ENCODE assay signal across 21 cellular contexts in the genomic region with DNA sequence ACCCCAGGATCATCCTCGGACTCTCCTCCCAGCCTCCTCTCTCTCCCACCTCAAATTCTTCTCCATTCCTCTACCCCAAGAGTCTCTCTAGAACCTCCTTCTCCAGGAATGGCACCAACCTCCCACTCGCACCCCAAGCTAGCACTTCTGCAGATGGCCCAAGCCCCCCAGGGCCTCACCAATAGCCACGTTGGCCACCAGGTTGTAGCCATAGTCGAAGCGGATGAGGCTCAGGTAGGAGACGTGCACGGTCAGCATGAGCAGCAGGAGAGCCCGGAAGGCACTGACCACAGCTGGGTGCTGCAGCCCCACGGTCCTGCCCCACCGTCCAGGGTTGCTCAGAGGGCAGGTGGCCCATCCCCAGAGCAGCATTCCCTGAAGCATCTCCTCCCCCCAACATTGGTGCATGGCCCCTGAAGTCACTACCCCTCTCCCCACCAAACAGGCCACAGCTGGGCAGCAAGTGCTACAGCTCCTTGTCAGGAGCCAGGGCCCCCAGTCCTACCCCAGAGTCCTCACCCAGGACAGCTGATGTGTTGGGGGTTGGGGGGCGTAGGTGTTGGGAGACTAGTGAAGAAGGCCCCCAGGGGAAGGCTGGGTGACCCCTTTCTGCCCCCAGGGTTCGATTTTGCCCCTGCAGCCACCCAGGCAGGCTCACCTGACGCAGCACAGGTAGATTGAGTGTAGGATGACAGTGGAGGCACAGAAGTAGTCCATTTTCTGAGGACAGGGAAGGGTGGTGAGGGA. TPM values are rescaled to one million over a fixed set of nuclear protein-coding genes. Genes with fewer than 3 reads are reported as not detected.
A peak's percentile ranks its signal among the peaks of the same experiment; 100 is the strongest.
DNase-seq lines count a peak whose midpoint lies in the region; ATAC-seq, FAIRE-seq and TF ChIP-seq lines count a peak whose summit lies in the region.
"Had no signal": no experiment of that assay in that cellular context is flagged by ENCODE, and none has a peak within 500 bp of the region (broad histone marks: within the 10 kb centered on the region; RNA-seq: fewer than 3 reads in every experiment).

No MANE protein-coding gene starts in this region.

- no peak overlapping the region for H4K5ac ChIP-seq in H1 (ENCODE audit: insufficient read length, low read depth, low read length)

- TF ChIP-seq CTCF in A549 (IDR thresholded peaks at IDR 0.05) (no peak), H1 (IDR thresholded peaks at IDR 0.05; ENCODE audit: control extremely low read depth in 1 of 3, insufficient read depth in 1 of 3, low read depth in 1 of 3, low read length in 3 of 3) (no peak), spleen (IDR thresholded peaks at IDR 0.05 in 8 of 11, conservative IDR thresholded peaks at IDR 0.05 in 3 of 11) (no peak)

- H2BK5ac ChIP-seq in H1 (ENCODE audit: low read depth, low read length): no peak overlapping the region

- no peak overlapping the region for H2AK5ac ChIP-seq in H1 (ENCODE audit: low read depth, low read length)

- H3K27me3 ChIP-seq in BLaER1 (peaks cover 24% of the 10 kb centered on the region), H1 (replicated peaks in 1 of 4; ENCODE audit: control insufficient read depth in 3 of 4, extremely low read depth in 1 of 4, insufficient read depth in 3 of 4, low read length in 3 of 4) (peaks cover 0 to 15% (median 2%) of the 10 kb centered on the region in 4 experiments; a peak in 3 of 7 replicates), spleen (replicated peaks in 1 of 7) (peaks cover 4 to 39% (median 27%) of the 10 kb centered on the region in 7 donors)

- H3K4me2 ChIP-seq in A549 (no peak overlapping the region), BLaER1 (peak overlapping the region; percentile 96), H1 (ENCODE audit: insufficient read depth in 1 of 2, low read depth in 2 of 2, low read length in 2 of 2) (no peak overlapping the region)
- H3K4me2 ChIP-seq: GM23338 had no signal

- peak overlapping the region; percentile 42; the same call in 1 of the 2 replicates for H3K9ac ChIP-seq in BLaER1
- no peak overlapping the region for H3K9ac ChIP-seq in H1 (replicated peaks in 1 of 4; ENCODE audit: extremely low read depth in 1 of 4, low read depth in 3 of 4, low read length in 3 of 4)

- TF ChIP-seq EP300 in A549 (IDR thresholded peaks at IDR 0.05) (no peak), H1 (IDR thresholded peaks at IDR 0.05; ENCODE audit: borderline replicate concordance in 1 of 2, low read depth in 2 of 2, low read length in 2 of 2) (no peak)

- ATAC-seq in A549: no peak
- ATAC-seq in GM18870 (IDR thresholded peaks at IDR 0.05; ENCODE audit: unreplicated experiment): no peak
- ATAC-seq in HG03457 (IDR thresholded peaks at IDR 0.05; ENCODE audit: unreplicated experiment): no peak
- ATAC-seq: GM23338, Panc1 had no signal

- H4K20me1 ChIP-seq in BLaER1 (no peaks in the 10 kb centered on the region), H1 (replicated peaks in 1 of 2; ENCODE audit: control insufficient read depth in 1 of 2, insufficient read depth in 2 of 2, low read length in 2 of 2) (peaks cover 0 to 2% of the 10 kb centered on the region in 2 experiments)

- intact Hi-C loops in spleen (cut with DNase I; ENCODE audit: low total_unique reads): no loop called here

- no peak for TF ChIP-seq POLR2A in A549 (IDR thresholded peaks at IDR 0.05; ENCODE audit: low read length)
- TF ChIP-seq POLR2A in H1 (IDR thresholded peaks at IDR 0.05; ENCODE audit: control extremely low read depth in 1 of 2, low read depth in 2 of 2, low read length in 2 of 2): no peak
- no peak for TF ChIP-seq POLR2A in spleen (IDR thresholded peaks at IDR 0.05)

- H2BK20ac ChIP-seq in H1 (ENCODE audit: low read length): no peak overlapping the region

- H3K18ac ChIP-seq in H1 (ENCODE audit: extremely low read depth, low read length): no peak overlapping the region; the same call in 1 of the 2 replicates

- H2BK120ac ChIP-seq in H1 (replicated peaks; ENCODE audit: low read depth, low read length): no peak overlapping the region

- H2BK12ac ChIP-seq in H1 (ENCODE audit: low read depth, low read length): peak overlapping the region; percentile 68; the same call in 1 of the 2 replicates

- DNase-seq in A549 (ENCODE audit: low read depth in 1 of 2, low spot score in 1 of 2): no peak
- no peak for DNase-seq in H1 (ENCODE audit: low read depth in 1 of 2, low spot score in 2 of 2)
- DNase-seq in spleen: peak; percentile 68
- DNase-seq in NCI-H1417 treated with DMSO at 0.1 percent for 48 hours (lab: John Stamatoyannopoulos, UW): no peak
- DNase-seq: BE2C, DMS 273 treated with DMSO at 0.1 percent for 48 hours, GF-D8, MM.1S, NCI-H1092 treated with DMSO at 0.1 percent for 48 hours, NCI-H1694, NCI-H510A treated with DMSO at 0.1 percent for 48 hours had no signal

- H4K91ac ChIP-seq in H1 (replicated peaks; ENCODE audit: insufficient read length, low read length): peak overlapping the region; percentile 37

- no peak overlapping the region for H3K23ac ChIP-seq in H1 (ENCODE audit: insufficient read length)

- no peak overlapping the region for H3K56ac ChIP-seq in H1 (replicated peaks; ENCODE audit: insufficient read length, low read depth, low read length)

- H3K79me2 ChIP-seq in H1 (ENCODE audit: control insufficient read depth in 1 of 2, insufficient read depth in 2 of 2, low read length in 2 of 2): no peaks in the 10 kb centered on the region

- H3K27ac ChIP-seq in A549 (no peak overlapping the region), BLaER1 (peak overlapping the region; percentile 86), H1 (ENCODE audit: low read depth, low read length) (no peak overlapping the region), spleen (no peak overlapping the region)
- H3K27ac ChIP-seq: SK-N-MC had no signal

- H3K79me1 ChIP-seq in H1 (ENCODE audit: low read depth, low read length): no peaks in the 10 kb centered on the region

- no peak overlapping the region for H3K14ac ChIP-seq in H1 (ENCODE audit: insufficient read length)

- POLR2A ChIA-PET in A549 (lab: Yijun Ruan, JAX) (interaction anchor here (1.3 kb wide), 1 partner anchor 15 kb away, joined by 3 read pairs; the partner anchor contains the start of gene PGAP3), H1 (lab: Charles Lee; ENCODE audit: partially characterized antibody) (interaction anchor here (0.6 to 38.1 kb wide), 7 partner anchors 2 to 56 kb away, joined by 3 to 708 read pairs (median 4); partner anchors contain the start of genes ERBB2, PGAP3, PNMT and TCAP)

- no peak for FAIRE-seq in A549 (lab: Jason Lieb, UNC)
- FAIRE-seq in H1 (lab: Jason Lieb, UNC): no peak
- FAIRE-seq: GM12891, GM18507 had no signal

- H2BK15ac ChIP-seq in H1 (ENCODE audit: low read length): 0 out of 2 replicates have a peak overlapping the region, but pooled peaks have one; percentile 72

- TF ChIP-seq RAD21 in A549 (conservative IDR thresholded peaks at IDR 0.05 in 1 of 2, IDR thresholded peaks at IDR 0.05 in 1 of 2): no peak
- TF ChIP-seq RAD21 in H1 (IDR thresholded peaks at IDR 0.05 in 1 of 2, conservative IDR thresholded peaks at IDR 0.05 in 1 of 2; ENCODE audit: low read depth in 2 of 2, low read length in 2 of 2): no peak

- H3K23me2 ChIP-seq in H1 (ENCODE audit: low read depth, low read length): peaks cover 3% of the 10 kb centered on the region; the same call in 1 of the 2 replicates

- H3K9me3 ChIP-seq in A549 (no peaks in the 10 kb centered on the region), BLaER1 (no peaks in the 10 kb centered on the region), H1 (ENCODE audit: insufficient read depth in 2 of 2, low read depth in 1 of 2, low read length in 1 of 2) (no peaks in the 10 kb centered on the region), spleen (no peaks in the 10 kb centered on the region)
- H3K9me3 ChIP-seq: BE2C had no signal

- no peak overlapping the region for H3K4me3 ChIP-seq in A549
- no peak overlapping the region for H3K4me3 ChIP-seq in BLaER1
- no peak overlapping the region for H3K4me3 ChIP-seq in H1 (ENCODE audit: extremely low read depth in 1 of 4, insufficient read depth in 2 of 4, low read depth in 3 of 4, low read length in 4 of 4)
- H3K4me3 ChIP-seq in spleen: no peak overlapping the region
- H3K4me3 ChIP-seq: GM23338, SK-N-MC had no signal

- peaks cover 20% of the 10 kb centered on the region; the same call in 2 of the 3 replicates for H3K4me1 ChIP-seq in A549
- peaks cover 83% of the 10 kb centered on the region for H3K4me1 ChIP-seq in BLaER1
- H3K4me1 ChIP-seq in H1 (replicated peaks in 1 of 4; ENCODE audit: control insufficient read depth in 3 of 4, insufficient read depth in 4 of 4, low read length in 3 of 4): peaks cover 0 to 15% (median 7%) of the 10 kb centered on the region in 4 experiments; a peak in 6 of 7 replicates
- H3K4me1 ChIP-seq in spleen: peaks cover 10 to 68% (median 48%) of the 10 kb centered on the region in 6 donors
- H3K4me1 ChIP-seq: BE2C had no signal

- H3K4ac ChIP-seq in H1 (replicated peaks; ENCODE audit: insufficient read length, low read depth, low read length): no peak overlapping the region

- CTCF ChIA-PET in A549 (lab: Yijun Ruan, JAX) (interaction anchor here (1.5 to 50.7 kb wide), 7 partner anchors 12 to 126 kb away, joined by 3 to 1391 read pairs (median 24); partner anchors contain the start of genes ERBB2, MIEN1, PGAP3 and PPP1R1B), H1 (lab: Charles Lee; ENCODE audit: partially characterized antibody) (interaction anchor here (0.6 to 52.4 kb wide), 13 partner anchors 9 to 137 kb away, joined by 3 to 1885 read pairs (median 10); partner anchors contain the start of genes ERBB2, MIEN1, PGAP3 and PPP1R1B)

- no peak overlapping the region for H2AFZ ChIP-seq in H1 (ENCODE audit: low read length)
- H2AFZ ChIP-seq: GM23338 had no signal

- H3K36me3 ChIP-seq in BLaER1 (no peaks in the 10 kb centered on the region), H1 (ENCODE audit: control insufficient read depth in 2 of 4, insufficient read depth in 4 of 4, low read length in 3 of 4) (peaks cover 0 to 3% (median 0%) of the 10 kb centered on the region in 4 experiments; a peak in 1 of 8 replicates), spleen (peaks cover 0 to 5% (median 0%) of the 10 kb centered on the region in 6 donors)
- H3K36me3 ChIP-seq: BE2C had no signal

- no peak overlapping the region for H4K8ac ChIP-seq in H1 (ENCODE audit: extremely low read depth, insufficient read depth, low read length)

- 64% methylated on average over 10 of the region's 13 CpGs for WGBS in A549 (ENCODE audit: missing lambda C conversion rate)
- WGBS in H1 (ENCODE audit: extremely low coverage in 1 of 2, insufficient coverage in 1 of 2, insufficient read length in 1 of 2, insufficient replicate concordance in 2 of 2, low coverage in 1 of 2, low lambda C conversion rate in 2 of 2, missing lambda C conversion rate in 1 of 2), 2 experiments: 83% methylated on average over 13 of the region's 13 CpGs; no CpG with 5 or more reads in 1 of the 2 experiments
- WGBS in spleen, 5 donors: 79 to 88% (median 81%) methylated on average over 13 of the region's 13 CpGs

RNA-seq across cellular contexts. Expression of gene PNMT, which starts 5.3 kb away (rescaled TPM):
- not detected in 2 replicates for polyA plus RNA-seq in A549 (2011; rRNA removed)
- 0.05 and 0.16 TPM in 2 replicates for polyA plus RNA-seq in A549 (2012; cell fraction: cytosol; rRNA removed)
- 0.12 TPM in 1 of 2 replicates, not detected in the other for polyA plus RNA-seq in A549 (2012; cell fraction: nucleus; rRNA removed)
- polyA plus RNA-seq in A549 (2017; fragmentation: RNase III; extraction: RNeasy Plus Mini Kit Qiagen cat#74134 plus additional on column Dnase treatment): 0.16 TPM in 1 of 3 replicates, not detected in the others
- not detected in 2 replicates for polyA minus RNA-seq in A549 (2011; rRNA and poly(A)+ RNA removed)
- 4.4 and 5.6 TPM in 2 replicates for total RNA-seq in H1 (2021; fragmentation: NEBNext Ultra II Directional; extraction: Animal tissue kit (Norgen Biotek cat#: 25700))
- polyA plus RNA-seq in H1 (2011; rRNA removed): 10.5 and 10.9 TPM in 2 replicates
- polyA plus RNA-seq in H1 (2011; cell fraction: cytosol; rRNA removed): 8.1 TPM
- 10.0 TPM for polyA plus RNA-seq in H1 (2011; cell fraction: nucleus; rRNA removed)
- 4.3 to 8.6 TPM (median 7.6 TPM) in 4 replicates for polyA plus RNA-seq in H1 (2012, experiment 1 of 2)
- polyA plus RNA-seq in H1 (2012, experiment 2 of 2): 5.6 TPM
- polyA plus RNA-seq in H1 (2013, experiment 1 of 2): 3.4 TPM
- 3.4 TPM for polyA plus RNA-seq in H1 (2013, experiment 2 of 2)
- 0.95 and 1.4 TPM in 2 replicates for polyA minus RNA-seq in H1 (2011; rRNA and poly(A)+ RNA removed)
- 4.9 TPM for polyA minus RNA-seq in H1 (2011; cell fraction: cytosol; rRNA and poly(A)+ RNA removed)
- polyA minus RNA-seq in H1 (2011; cell fraction: nucleus; rRNA and poly(A)+ RNA removed): 1.7 TPM
- total RNA-seq in spleen: 1 to 10 TPM in 1 of 7 donors, under 1 TPM in 2, not detected in 4; 0.47 to 2.4 (median 0.51) TPM
- under 1 TPM; 0.28 to 0.93 (median 0.80) TPM for polyA plus RNA-seq in spleen
- total RNA-seq: CD8-positive, alpha-beta memory T cell; Daoy had no signal

RNA-seq across cellular contexts. Expression of gene TCAP, which starts 8.4 kb away (rescaled TPM):
- polyA plus RNA-seq in A549 (2011; rRNA removed) (0.41 and 0.67 TPM in 2 replicates), A549 (2017; fragmentation: RNase III; extraction: RNeasy Plus Mini Kit Qiagen cat#74134 plus additional on column Dnase treatment) (1.0 to 1.6 TPM (median 1.2 TPM) in 3 replicates), H1 (2011; rRNA removed) (0.82 and 1.3 TPM in 2 replicates), spleen (1 to 10 TPM; 1.6 to 3.2 (median 2.0) TPM)
- 0.40 and 0.61 TPM in 2 replicates for polyA plus RNA-seq in A549 (2012; cell fraction: cytosol; rRNA removed)
- 3.7 and 4.3 TPM in 2 replicates for polyA plus RNA-seq in A549 (2012; cell fraction: nucleus; rRNA removed)
- 0.73 and 1.2 TPM in 2 replicates for polyA minus RNA-seq in A549 (2011; rRNA and poly(A)+ RNA removed)
- 1.4 TPM in 2 replicates for total RNA-seq in H1 (2021; fragmentation: NEBNext Ultra II Directional; extraction: Animal tissue kit (Norgen Biotek cat#: 25700))
- 1.2 TPM for polyA plus RNA-seq in H1 (2011; cell fraction: cytosol; rRNA removed)
- 8.9 TPM for polyA plus RNA-seq in H1 (2011; cell fraction: nucleus; rRNA removed)
- polyA plus RNA-seq in H1 (2012, experiment 1 of 2): 1.7 to 2.6 TPM (median 2.3 TPM) in 4 replicates
- 1.4 TPM for polyA plus RNA-seq in H1 (2012, experiment 2 of 2)
- 0.49 TPM for polyA plus RNA-seq in H1 (2013, experiment 1 of 2)
- polyA plus RNA-seq in H1 (2013, experiment 2 of 2): 0.48 TPM
- 1.1 and 1.3 TPM in 2 replicates for polyA minus RNA-seq in H1 (2011; rRNA and poly(A)+ RNA removed)
- 1.4 TPM for polyA minus RNA-seq in H1 (2011; cell fraction: cytosol; rRNA and poly(A)+ RNA removed)
- 4.2 TPM for polyA minus RNA-seq in H1 (2011; cell fraction: nucleus; rRNA and poly(A)+ RNA removed)
- total RNA-seq in spleen: 1 to 10 TPM; 1.5 to 3.1 (median 2.2) TPM
- total RNA-seq: Daoy had no signal
- polyA plus RNA-seq: CD8-positive, alpha-beta memory T cell had no signal

RNA-seq across cellular contexts. Expression of gene PGAP3, which starts 14.3 kb away (rescaled TPM):
- polyA plus RNA-seq in A549 (2011; rRNA removed) (8.5 and 10.6 TPM in 2 replicates), A549 (2017; fragmentation: RNase III; extraction: RNeasy Plus Mini Kit Qiagen cat#74134 plus additional on column Dnase treatment) (6.2 to 8.0 TPM (median 7.3 TPM) in 3 replicates), H1 (2011; rRNA removed) (30.7 and 32.2 TPM in 2 replicates), spleen (10 to 100 TPM; 11.5 to 21.3 (median 18.3) TPM)
- polyA plus RNA-seq in A549 (2012; cell fraction: cytosol; rRNA removed): 8.7 and 11.2 TPM in 2 replicates
- 45.5 and 48.0 TPM in 2 replicates for polyA plus RNA-seq in A549 (2012; cell fraction: nucleus; rRNA removed)
- polyA minus RNA-seq in A549 (2011; rRNA and poly(A)+ RNA removed): 15.5 and 18.5 TPM in 2 replicates
- total RNA-seq in H1 (2021; fragmentation: NEBNext Ultra II Directional; extraction: Animal tissue kit (Norgen Biotek cat#: 25700)): 18.5 and 21.0 TPM in 2 replicates
- polyA plus RNA-seq in H1 (2011; cell fraction: cytosol; rRNA removed): 26.7 TPM
- 97.3 TPM for polyA plus RNA-seq in H1 (2011; cell fraction: nucleus; rRNA removed)
- polyA plus RNA-seq in H1 (2012, experiment 1 of 2): 16.4 to 26.1 TPM (median 23.6 TPM) in 4 replicates
- 17.3 TPM for polyA plus RNA-seq in H1 (2012, experiment 2 of 2)
- 16.2 TPM for polyA plus RNA-seq in H1 (2013, experiment 1 of 2)
- polyA plus RNA-seq in H1 (2013, experiment 2 of 2): 14.6 TPM
- polyA minus RNA-seq in H1 (2011; rRNA and poly(A)+ RNA removed): 28.0 and 33.0 TPM in 2 replicates
- 11.7 TPM for polyA minus RNA-seq in H1 (2011; cell fraction: cytosol; rRNA and poly(A)+ RNA removed)
- 13.7 TPM for polyA minus RNA-seq in H1 (2011; cell fraction: nucleus; rRNA and poly(A)+ RNA removed)
- total RNA-seq in spleen: 10 to 100 TPM; 15.5 to 27.4 (median 20.7) TPM

RNA-seq across cellular contexts. Expression of gene ERBB2, which starts 26.4 kb away (rescaled TPM):
- 22.4 and 34.8 TPM in 2 replicates for polyA plus RNA-seq in A549 (2011; rRNA removed)
- polyA plus RNA-seq in A549 (2012; cell fraction: cytosol; rRNA removed): 18.9 and 24.0 TPM in 2 replicates
- polyA plus RNA-seq in A549 (2012; cell fraction: nucleus; rRNA removed): 55.4 and 64.4 TPM in 2 replicates
- 28.6 to 32.4 TPM (median 32.0 TPM) in 3 replicates for polyA plus RNA-seq in A549 (2017; fragmentation: RNase III; extraction: RNeasy Plus Mini Kit Qiagen cat#74134 plus additional on column Dnase treatment)
- polyA minus RNA-seq in A549 (2011; rRNA and poly(A)+ RNA removed): 74.9 and 108 TPM in 2 replicates
- total RNA-seq in H1 (2021; fragmentation: NEBNext Ultra II Directional; extraction: Animal tissue kit (Norgen Biotek cat#: 25700)): 394 and 403 TPM in 2 replicates
- 183 and 278 TPM in 2 replicates for polyA plus RNA-seq in H1 (2011; rRNA removed)
- 174 TPM for polyA plus RNA-seq in H1 (2011; cell fraction: cytosol; rRNA removed)
- 329 TPM for polyA plus RNA-seq in H1 (2011; cell fraction: nucleus; rRNA removed)
- 181 to 248 TPM (median 223 TPM) in 4 replicates for polyA plus RNA-seq in H1 (2012, experiment 1 of 2)
- polyA plus RNA-seq in H1 (2012, experiment 2 of 2): 260 TPM
- 199 TPM for polyA plus RNA-seq in H1 (2013, experiment 1 of 2)
- 211 TPM for polyA plus RNA-seq in H1 (2013, experiment 2 of 2)
- polyA minus RNA-seq in H1 (2011; rRNA and poly(A)+ RNA removed): 255 and 261 TPM in 2 replicates
- 264 TPM for polyA minus RNA-seq in H1 (2011; cell fraction: cytosol; rRNA and poly(A)+ RNA removed)
- polyA minus RNA-seq in H1 (2011; cell fraction: nucleus; rRNA and poly(A)+ RNA removed): 204 TPM
- total RNA-seq in spleen: 10 to 100 TPM in 5 of 7 donors, 1 to 10 TPM in 2; 8.5 to 15.9 (median 13.8) TPM
- 1 to 10 TPM; 3.4 to 6.6 (median 4.3) TPM for polyA plus RNA-seq in spleen

RNA-seq across cellular contexts. Expression of gene STARD3, which starts 36.6 kb away (rescaled TPM):
- 56.0 and 60.9 TPM in 2 replicates for polyA plus RNA-seq in A549 (2011; rRNA removed)
- polyA plus RNA-seq in A549 (2012; cell fraction: cytosol; rRNA removed): 83.7 and 101 TPM in 2 replicates
- polyA plus RNA-seq in A549 (2012; cell fraction: nucleus; rRNA removed): 261 and 339 TPM in 2 replicates
- polyA plus RNA-seq in A549 (2017; fragmentation: RNase III; extraction: RNeasy Plus Mini Kit Qiagen cat#74134 plus additional on column Dnase treatment): 53.0 to 56.1 TPM (median 54.6 TPM) in 3 replicates
- polyA minus RNA-seq in A549 (2011; rRNA and poly(A)+ RNA removed): 77.8 and 87.0 TPM in 2 replicates
- total RNA-seq in H1 (2021; fragmentation: NEBNext Ultra II Directional; extraction: Animal tissue kit (Norgen Biotek cat#: 25700)): 47.6 and 56.7 TPM in 2 replicates
- 80.3 and 116 TPM in 2 replicates for polyA plus RNA-seq in H1 (2011; rRNA removed)
- polyA plus RNA-seq in H1 (2011; cell fraction: cytosol; rRNA removed): 80.2 TPM
- 203 TPM for polyA plus RNA-seq in H1 (2011; cell fraction: nucleus; rRNA removed)
- 54.2 to 69.5 TPM (median 56.8 TPM) in 4 replicates for polyA plus RNA-seq in H1 (2012, experiment 1 of 2)
- 61.3 TPM for polyA plus RNA-seq in H1 (2012, experiment 2 of 2)
- 80.5 TPM for polyA plus RNA-seq in H1 (2013, experiment 1 of 2)
- 91.9 TPM for polyA plus RNA-seq in H1 (2013, experiment 2 of 2)
- 78.6 and 84.8 TPM in 2 replicates for polyA minus RNA-seq in H1 (2011; rRNA and poly(A)+ RNA removed)
- 37.6 TPM for polyA minus RNA-seq in H1 (2011; cell fraction: cytosol; rRNA and poly(A)+ RNA removed)
- 53.7 TPM for polyA minus RNA-seq in H1 (2011; cell fraction: nucleus; rRNA and poly(A)+ RNA removed)
- 100 to 1,000 TPM in 3 of 7 donors, 10 to 100 TPM in 4; 73.9 to 166 (median 98.7) TPM for total RNA-seq in spleen
- polyA plus RNA-seq in spleen: 100 to 1,000 TPM in 2 of 3 donors, 10 to 100 TPM in 1; 59.5 to 119 (median 102) TPM

Comparison
In these comparisons a context has a peak if more than half of its experiments do, and no peak if none do; other contexts are left out.
1. Of the 18 proteins assayed by ChIP-seq in both H1 and A549: peak only in H1: none; only in A549: MAFK; in both: none; in neither: 17.